Comparison of ENCODE assay signal across 9 cellular contexts in the genomic region with DNA sequence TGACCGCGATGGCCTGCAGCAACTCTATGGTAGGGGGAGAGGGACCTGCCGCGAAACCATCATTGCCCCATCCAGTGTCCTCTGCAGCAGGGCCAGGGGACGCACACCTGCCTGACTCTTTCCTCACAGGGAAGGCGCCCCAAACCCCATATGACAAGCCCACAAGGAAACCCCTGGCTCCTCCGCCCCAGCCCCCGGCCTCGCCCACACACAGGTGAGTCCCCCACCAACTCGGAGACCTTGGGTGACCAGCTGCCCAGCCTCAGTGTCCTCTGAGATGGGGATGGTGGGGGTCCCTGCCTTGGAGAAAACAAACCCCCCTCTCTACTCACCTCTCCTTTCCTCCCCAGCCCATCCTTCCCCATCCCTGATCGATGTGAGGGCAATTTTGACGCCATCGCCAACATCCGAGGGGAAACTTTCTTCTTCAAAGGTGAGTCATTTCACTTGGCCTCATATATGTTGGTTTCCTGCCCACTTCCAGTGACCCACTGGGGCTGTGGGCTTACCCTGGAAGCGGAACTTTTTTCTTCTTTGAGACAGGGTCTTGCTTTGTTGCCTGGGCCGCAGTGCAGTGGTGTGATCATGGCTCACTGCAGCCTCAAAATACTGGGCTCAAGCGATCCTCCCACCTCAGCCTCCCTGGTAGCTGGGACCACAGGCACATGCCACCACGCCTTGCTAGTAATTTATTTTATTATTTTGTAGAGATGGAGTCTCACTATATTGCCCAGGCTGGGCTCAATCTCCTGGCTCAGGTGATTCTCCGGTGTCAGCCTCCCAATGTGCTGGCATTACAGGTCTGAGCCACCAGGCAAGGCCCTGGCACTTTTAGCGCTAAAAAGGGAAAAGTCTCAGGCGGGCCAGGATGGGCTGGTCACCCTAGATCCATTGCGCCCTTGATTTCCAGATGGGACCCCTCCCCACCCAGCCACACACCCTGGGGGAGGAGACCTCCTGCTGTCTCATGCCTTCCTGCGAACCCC. TPM values are rescaled to one million over a fixed set of nuclear protein-coding genes. Genes with fewer than 3 reads are reported as not detected.
DNase-seq lines count a peak whose midpoint lies in the region; ATAC-seq and TF ChIP-seq lines count a peak whose summit lies in the region.
"Had no signal": no experiment of that assay in that cellular context is flagged by ENCODE, and none has a peak within 500 bp of the region (broad histone marks: within the 10 kb centered on the region; RNA-seq: fewer than 3 reads in every experiment).

No MANE protein-coding gene starts in this region.

- H3K36me3 Mint-ChIP-seq in activated naive CD8-positive, alpha-beta T cell treated with anti-CD3 and anti-CD28 coated beads, Interleukin-2, amount 50 U/mL, for 24 hours (ENCODE audit: low read depth) = peaks cover 8% of the 10 kb centered on the region
- H3K36me3 Mint-ChIP-seq in memory B cell = peaks cover 6% of the 10 kb centered on the region

- peaks cover 51% of the 10 kb centered on the region for H3K4me1 Mint-ChIP-seq in activated naive CD8-positive, alpha-beta T cell treated with anti-CD3 and anti-CD28 coated beads, Interleukin-2, amount 50 U/mL, for 24 hours
- H3K4me1 Mint-ChIP-seq in memory B cell = peaks cover 22% of the 10 kb centered on the region

- no peak overlapping the region for H3K27ac ChIP-seq in left ventricle myocardium inferior (replicated peaks)
- H3K27ac ChIP-seq: pancreas had no signal

- intact Hi-C loops in left ventricle myocardium inferior (cut with micrococcal nuclease) = loop anchor here (10.0 kb wide), 1 partner anchor 67 kb away; no protein-coding TSS in a partner anchor
- intact Hi-C loops in cardiac septum (cut with DNase I) = loop anchor here (2.0 to 5.0 kb wide), 2 partner anchors 71 to 110 kb away; no protein-coding TSS in a partner anchor

- peak overlapping the region; percentile 49 for H3K27ac Mint-ChIP-seq in activated naive CD8-positive, alpha-beta T cell treated with anti-CD3 and anti-CD28 coated beads, Interleukin-2, amount 50 U/mL, for 24 hours
- H3K27ac Mint-ChIP-seq in memory B cell = no peak overlapping the region

- H3K36me3 ChIP-seq in left ventricle myocardium inferior = no peaks in the 10 kb centered on the region
- H3K36me3 ChIP-seq: pancreas had no signal

- H3K27me3 Mint-ChIP-seq in activated naive CD8-positive, alpha-beta T cell treated with anti-CD3 and anti-CD28 coated beads, Interleukin-2, amount 50 U/mL, for 24 hours = no peaks in the 10 kb centered on the region
- no peaks in the 10 kb centered on the region for H3K27me3 Mint-ChIP-seq in memory B cell

- peak overlapping the region; percentile 98 for H3K4me3 ChIP-seq in left ventricle myocardium inferior

- DNase-seq in left ventricle myocardium inferior (no peak), cardiac septum (ENCODE audit: low spot score) (no peak), memory B cell (ENCODE audit: low spot score in 2 of 2) (no peak), NCI-H187 (lab: John Stamatoyannopoulos, UW) (no peak), NCI-H524 (lab: John Stamatoyannopoulos, UW) (no peak), activated gamma-delta T cell (lab: John Stamatoyannopoulos, UW) (no peak)
- no peak for DNase-seq in activated naive CD8-positive, alpha-beta T cell treated with anti-CD3 and anti-CD28 coated beads, Interleukin-2, amount 50 U/mL, for 24 hours

- no peaks in the 10 kb centered on the region for H3K9me3 Mint-ChIP-seq in activated naive CD8-positive, alpha-beta T cell treated with anti-CD3 and anti-CD28 coated beads, Interleukin-2, amount 50 U/mL, for 24 hours
- H3K9me3 Mint-ChIP-seq in memory B cell = no peaks in the 10 kb centered on the region

- no peaks in the 10 kb centered on the region for H3K27me3 ChIP-seq in left ventricle myocardium inferior (ENCODE audit: low read depth)
- H3K27me3 ChIP-seq: pancreas had no signal

- peak overlapping the region; percentile 43 for H3K4me3 Mint-ChIP-seq in activated naive CD8-positive, alpha-beta T cell treated with anti-CD3 and anti-CD28 coated beads, Interleukin-2, amount 50 U/mL, for 24 hours
- peak overlapping the region; percentile 8 for H3K4me3 Mint-ChIP-seq in memory B cell

- ATAC-seq in activated naive CD8-positive, alpha-beta T cell treated with anti-CD3 and anti-CD28 coated beads, Interleukin-2, amount 50 U/mL, for 24 hours = no peak
- ATAC-seq in memory B cell (ENCODE audit: low read depth) (no peak), HG02798 (IDR thresholded peaks at IDR 0.05; ENCODE audit: poor library complexity, unreplicated experiment) (no peak)

- no peak for TF ChIP-seq CTCF in left ventricle myocardium inferior (IDR thresholded peaks at IDR 0.05; ENCODE audit: borderline replicate concordance)

- H3K9me3 ChIP-seq in left ventricle myocardium inferior (replicated peaks) = no peaks in the 10 kb centered on the region
- H3K9me3 ChIP-seq: pancreas had no signal

- H3K4me1 ChIP-seq in left ventricle myocardium inferior = peaks cover 32% of the 10 kb centered on the region

RNA-seq across cellular contexts. Expression of a gene that starts 8.0 kb away (rescaled TPM):
- total RNA-seq in left ventricle myocardium inferior = 36.3 TPM
- 32.3 TPM for total RNA-seq in cardiac septum

RNA-seq across cellular contexts. Expression of a gene that starts 11.1 kb away (rescaled TPM):
- total RNA-seq in left ventricle myocardium inferior = 1.2 TPM
- 3.0 TPM for total RNA-seq in cardiac septum

RNA-seq across cellular contexts. Expression of a gene that starts 20.7 kb away (rescaled TPM):
- total RNA-seq in left ventricle myocardium inferior (0.05 TPM), cardiac septum (not detected)

RNA-seq across cellular contexts. Expression of a gene that starts 33.6 kb away (rescaled TPM):
- total RNA-seq in left ventricle myocardium inferior (9.1 TPM), cardiac septum (13.9 TPM)

RNA-seq across cellular contexts. Expression of a gene that starts 33.7 kb away (rescaled TPM):
- 48.5 TPM for total RNA-seq in left ventricle myocardium inferior
- 41.3 TPM for total RNA-seq in cardiac septum
